Comparison of ENCODE assay signal across 8 cellular contexts in the genomic region with DNA sequence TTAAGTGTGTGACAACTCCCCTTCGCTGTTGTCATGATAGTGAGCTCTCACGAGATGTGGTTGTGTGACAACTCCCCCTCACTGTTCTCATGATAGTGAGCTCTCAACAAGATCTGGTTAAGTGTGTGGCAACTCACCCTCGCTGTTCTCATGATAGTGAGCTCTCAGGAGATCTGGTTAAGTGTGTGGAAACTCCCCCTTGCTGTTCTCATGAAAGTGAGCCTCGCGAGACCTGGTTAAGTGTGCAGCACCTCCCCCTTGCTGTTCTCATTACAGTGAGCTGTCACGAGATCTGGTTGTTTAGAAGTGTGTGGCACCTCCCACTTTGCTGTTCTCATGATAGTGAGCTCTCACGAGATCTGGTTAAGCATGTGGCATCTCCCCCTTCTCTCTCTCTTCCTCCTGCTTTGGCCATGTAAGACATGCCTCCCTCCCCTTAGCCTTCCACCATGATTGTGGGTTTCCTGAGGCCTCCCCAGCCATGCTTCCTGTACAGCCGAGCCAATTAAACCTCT. TPM values are rescaled to one million over a fixed set of nuclear protein-coding genes. Genes with fewer than 3 reads are reported as not detected.
DNase-seq lines count a peak whose midpoint lies in the region; ATAC-seq, FAIRE-seq and TF ChIP-seq lines count a peak whose summit lies in the region.

No MANE protein-coding gene starts in this region.

- H3K79me2 ChIP-seq in HepG2 (ENCODE audit: insufficient read depth, low read length) (no peaks in the 10 kb centered on the region), osteoblast (ENCODE audit: insufficient read depth, low read length) (no peaks in the 10 kb centered on the region)

- TF ChIP-seq POLR2A in HepG2 (IDR thresholded peaks at IDR 0.05; ENCODE audit: insufficient read depth in 1 of 2, low read depth in 2 of 2, low read length in 2 of 2) (no peak), testis (IDR thresholded peaks at IDR 0.05) (no peak)

- H3K4me1 Mint-ChIP-seq in activated CD4-positive, alpha-beta T cell treated with anti-CD3 and anti-CD28 coated beads for 36 hours: peaks cover 39% of the 10 kb centered on the region

- H3K9ac ChIP-seq in HepG2 (ENCODE audit: insufficient read depth, low read depth, low read length): no peak overlapping the region

- ATAC-seq in HG02759 (IDR thresholded peaks at IDR 0.05; ENCODE audit: unreplicated experiment) (peak; percentile 53), HepG2 (no peak)
- peak; percentile 95 for ATAC-seq in activated CD4-positive, alpha-beta T cell treated with anti-CD3 and anti-CD28 coated beads for 36 hours

- TF ChIP-seq EP300 in HepG2 (IDR thresholded peaks at IDR 0.05; ENCODE audit: low read depth in 2 of 2, low read length in 2 of 2) (no peak), HepG2 (CRISPR knock-in tag; IDR thresholded peaks at IDR 0.05; ENCODE audit: borderline replicate concordance) (no peak)

- H3K36me3 ChIP-seq in GM06990 (ENCODE audit: control insufficient read depth, insufficient read depth, low read length) (peaks cover 45% of the 10 kb centered on the region), HepG2 (replicated peaks in 1 of 2; ENCODE audit: control insufficient read depth in 1 of 2, insufficient read depth in 2 of 2, low read length in 2 of 2) (peaks cover 34 to 89% of the 10 kb centered on the region in 2 experiments), testis (ENCODE audit: low read depth, missing control alignments) (no peaks in the 10 kb centered on the region), osteoblast (ENCODE audit: insufficient read depth, low read length) (peaks cover 95% of the 10 kb centered on the region)

- no peaks in the 10 kb centered on the region for H3K9me3 Mint-ChIP-seq in activated CD4-positive, alpha-beta T cell treated with anti-CD3 and anti-CD28 coated beads for 36 hours (ENCODE audit: low read depth)

- in situ Hi-C loops in HepG2 (cut with HindIII; ENCODE audit: extremely low pct_ligation_motif_present, low pct_unique_long_range_greater_than_20kb): no loop called here

- CTCF ChIA-PET in activated CD4-positive, alpha-beta T cell treated with anti-CD3 and anti-CD28 coated beads for 36 hours (lab: Charles Lee): interaction anchor here (1.0 to 1.6 kb wide), 4 partner anchors 18 to 110 kb away, joined by 3 to 7 read pairs (median 4); no protein-coding TSS in a partner anchor
- CTCF ChIA-PET in HepG2 (lab: Yijun Ruan, JAX; ENCODE audit: low intra/inter-chr PET ratio, low total read pairs): no interaction called here

- BruUV-seq in HepG2 (replicated peaks; lab: Mats Ljungman, UMichigan): no TSS peak

- no peak overlapping the region for H3K4me3 Mint-ChIP-seq in activated CD4-positive, alpha-beta T cell treated with anti-CD3 and anti-CD28 coated beads for 36 hours

- H3K27me3 ChIP-seq in GM06990 (replicated peaks; ENCODE audit: control insufficient read depth, insufficient read depth, low read length) (no peaks in the 10 kb centered on the region), HepG2 (ENCODE audit: control insufficient read depth in 1 of 2, insufficient read depth in 2 of 2, low read length in 2 of 2) (no peaks in the 10 kb centered on the region), testis (no peaks in the 10 kb centered on the region), osteoblast (ENCODE audit: insufficient read depth, low read length) (no peaks in the 10 kb centered on the region)

- H3K27ac ChIP-seq in HepG2 (ENCODE audit: extremely low read length, insufficient read depth, low read length): peak overlapping the region; percentile 52
- H3K27ac ChIP-seq in testis: no peak overlapping the region
- no peak overlapping the region for H3K27ac ChIP-seq in osteoblast (ENCODE audit: low read depth, low read length)

- POLR2A ChIA-PET in activated CD4-positive, alpha-beta T cell treated with anti-CD3 and anti-CD28 coated beads for 36 hours (lab: Charles Lee): interaction anchor here (0.6 to 1.4 kb wide), 2 partner anchors 32 to 55 kb away, joined by 3 to 4 read pairs; a partner anchor contains a TSS
- POLR2A ChIA-PET in HepG2 (lab: Yijun Ruan, JAX): interaction anchor here (0.6 to 1.4 kb wide), 4 partner anchors 24 to 72 kb away, joined by 3 to 5 read pairs (median 4); a partner anchor contains a TSS

- H3K4me2 ChIP-seq in HepG2 (ENCODE audit: low read depth, low read length): no peak overlapping the region
- H3K4me2 ChIP-seq in osteoblast (ENCODE audit: insufficient read depth, low read length): no peak overlapping the region

- FAIRE-seq in HepG2 (lab: Jason Lieb, UNC) (no peak), D721Med (lab: Jason Lieb, UNC) (no peak)

- H2AFZ ChIP-seq in HepG2 (ENCODE audit: low read length): no peak overlapping the region
- H2AFZ ChIP-seq in osteoblast (ENCODE audit: low read length): no peak overlapping the region

- peaks cover 15% of the 10 kb centered on the region for H3K4me1 ChIP-seq in HepG2 (ENCODE audit: insufficient read depth, low read length)
- H3K4me1 ChIP-seq in testis: no peaks in the 10 kb centered on the region
- no peaks in the 10 kb centered on the region for H3K4me1 ChIP-seq in osteoblast (ENCODE audit: insufficient read depth, low read length)

- no peaks in the 10 kb centered on the region for H3K27me3 Mint-ChIP-seq in activated CD4-positive, alpha-beta T cell treated with anti-CD3 and anti-CD28 coated beads for 36 hours

- H3K9me3 ChIP-seq in HepG2 (ENCODE audit: low read length): no peaks in the 10 kb centered on the region
- H3K9me3 ChIP-seq in testis: no peaks in the 10 kb centered on the region
- H3K9me3 ChIP-seq in osteoblast (ENCODE audit: low read depth, low read length): no peaks in the 10 kb centered on the region

- peaks cover 73% of the 10 kb centered on the region for H3K36me3 Mint-ChIP-seq in activated CD4-positive, alpha-beta T cell treated with anti-CD3 and anti-CD28 coated beads for 36 hours (ENCODE audit: low read depth)

- TF ChIP-seq CTCF in GM06990 (IDR thresholded peaks at IDR 0.05; ENCODE audit: insufficient read depth, low read length, poor library complexity, severe bottlenecking) (no peak), HepG2 (CRISPR knock-in tag; IDR thresholded peaks at IDR 0.05) (no peak), testis (IDR thresholded peaks at IDR 0.05) (no peak), osteoblast (IDR thresholded peaks at IDR 0.05; ENCODE audit: extremely low read depth, low read depth, low read length) (no peak), D721Med (IDR thresholded peaks at IDR 0.05; ENCODE audit: insufficient read depth, missing control alignments) (no peak)

- H3K4me3 ChIP-seq in GM06990 (replicated peaks; ENCODE audit: low read depth, low read length) (no peak overlapping the region), HepG2 (replicated peaks in 1 of 3; ENCODE audit: insufficient read depth in 1 of 3, low read depth in 2 of 3, low read length in 3 of 3) (no peak overlapping the region), testis (no peak overlapping the region), osteoblast (ENCODE audit: insufficient read depth, low read length) (no peak overlapping the region)

- TF ChIP-seq RAD21 in HepG2 (CRISPR knock-in tag; IDR thresholded peaks at IDR 0.05): no peak

- 97% methylated on average over 8 of the region's 8 CpGs for WGBS in HepG2 (ENCODE audit: low lambda C conversion rate)
- WGBS in testis, 2 donors: 65 to 76% methylated on average over 8 of the region's 8 CpGs

- no peaks in the 10 kb centered on the region for H4K20me1 ChIP-seq in HepG2 (ENCODE audit: insufficient read depth, low read length)
- peaks cover 7% of the 10 kb centered on the region for H4K20me1 ChIP-seq in osteoblast (ENCODE audit: insufficient read depth, low read length)

- DNase-seq in GM06990 (ENCODE audit: extremely low read depth, insufficient read length) (peak; percentile 69), HepG2 (ENCODE audit: low spot score) (no peak), ecto neural progenitor cell (ENCODE audit: low spot score) (no peak), testis (no peak), osteoblast (ENCODE audit: insufficient read length, low spot score, missing footprints) (no peak), D721Med (ENCODE audit: insufficient read length, low spot score) (no peak)
- DNase-seq in activated CD4-positive, alpha-beta T cell treated with anti-CD3 and anti-CD28 coated beads for 36 hours: peak; percentile 72

- H3K27ac Mint-ChIP-seq in activated CD4-positive, alpha-beta T cell treated with anti-CD3 and anti-CD28 coated beads for 36 hours: peak overlapping the region; percentile 89

- intact Hi-C loops in activated CD4-positive, alpha-beta T cell treated with anti-CD3 and anti-CD28 coated beads for 36 hours (cut with DNase I, micrococcal nuclease): loop anchor here in 1 of 2 experiments (1.0 to 2.0 kb wide), 2 partner anchors 25 to 71 kb away; a partner anchor contains a TSS
- intact Hi-C loops in HepG2 (cut with micrococcal nuclease; ENCODE audit: unreplicated experiment): no loop called here
- intact Hi-C loops in testis (cut with DNase I; ENCODE audit: low total_unique reads): no loop called here

RNA-seq across cellular contexts. Expression of a gene that starts 25.1 kb away (rescaled TPM):
- total RNA-seq in activated CD4-positive, alpha-beta T cell treated with anti-CD3 and anti-CD28 coated beads for 36 hours: 10 to 100 TPM; 14.1 to 21.3 TPM
- total RNA-seq in HepG2 (2016; rRNA removed; fragmentation: Illumina TruSeq; extraction: Trizol) (73.5 and 113 TPM in 2 replicates), testis (100 to 1,000 TPM; 126 to 152 TPM), osteoblast (122 and 145 TPM in 2 replicates)
- 7.3 and 7.8 TPM in 2 replicates for total RNA-seq in HepG2 (2016; cell fraction: cytosol; rRNA removed; fragmentation: Illumina TruSeq; extraction: Trizol; ENCODE audit: low read depth)
- total RNA-seq in HepG2 (2016; cell fraction: insoluble cytoplasmic fraction; rRNA removed; fragmentation: Illumina TruSeq; extraction: Trizol): 62.4 and 115 TPM in 2 replicates
- 31.7 and 32.0 TPM in 2 replicates for total RNA-seq in HepG2 (2016; cell fraction: membrane; rRNA removed; fragmentation: Illumina TruSeq; extraction: Trizol)
- total RNA-seq in HepG2 (2016; cell fraction: nucleus; rRNA removed; fragmentation: Illumina TruSeq; extraction: Trizol): 138 and 169 TPM in 2 replicates
- polyA plus RNA-seq in HepG2 (2011; rRNA removed) (72.6 and 182 TPM in 2 replicates), testis (ENCODE audit: insufficient read depth, low read depth, low replicate concordance) (35.6 TPM)
- polyA plus RNA-seq in HepG2 (2011; cell fraction: cytosol; rRNA removed): 29.6 and 35.0 TPM in 2 replicates
- 771 and 1,172 TPM in 2 replicates for polyA plus RNA-seq in HepG2 (2011; cell fraction: nucleus; rRNA removed)
- 69.9 and 111 TPM in 2 replicates for polyA plus RNA-seq in HepG2 (2012)
- polyA plus RNA-seq in HepG2 (2016; cell fraction: cytosol; fragmentation: Illumina TruSeq; extraction: Trizol; ENCODE audit: low read depth): 5.3 and 5.5 TPM in 2 replicates
- 44.5 and 58.2 TPM in 2 replicates for polyA plus RNA-seq in HepG2 (2016; cell fraction: insoluble cytoplasmic fraction; fragmentation: Illumina TruSeq; extraction: Trizol; ENCODE audit: low read depth)
- polyA plus RNA-seq in HepG2 (2016; cell fraction: membrane; fragmentation: Illumina TruSeq; extraction: Trizol; ENCODE audit: low read depth): 14.1 and 14.6 TPM in 2 replicates
- 296 and 309 TPM in 2 replicates for polyA plus RNA-seq in HepG2 (2016; cell fraction: nucleus; fragmentation: Illumina TruSeq; extraction: Trizol; ENCODE audit: insufficient read depth, low read depth)
- 67.2 and 95.6 TPM in 2 replicates for polyA minus RNA-seq in HepG2 (2011; rRNA and poly(A)+ RNA removed; ENCODE audit: low replicate concordance)
- polyA minus RNA-seq in HepG2 (2011; cell fraction: cytosol; rRNA and poly(A)+ RNA removed): 16.2 and 25.1 TPM in 2 replicates
- polyA minus RNA-seq in HepG2 (2011; cell fraction: nucleus; rRNA and poly(A)+ RNA removed): 66.3 and 114 TPM in 2 replicates

RNA-seq across cellular contexts. Expression of a gene that starts 31.7 kb away (rescaled TPM):
- 100 to 1,000 TPM in 1 of 2 experiments, 10 to 100 TPM in 1; 71.1 to 106 TPM for total RNA-seq in activated CD4-positive, alpha-beta T cell treated with anti-CD3 and anti-CD28 coated beads for 36 hours
- total RNA-seq in HepG2 (2016; rRNA removed; fragmentation: Illumina TruSeq; extraction: Trizol) (54.7 and 63.5 TPM in 2 replicates), testis (100 to 1,000 TPM; 107 to 136 TPM), osteoblast (63.6 and 64.8 TPM in 2 replicates)
- total RNA-seq in HepG2 (2016; cell fraction: cytosol; rRNA removed; fragmentation: Illumina TruSeq; extraction: Trizol; ENCODE audit: low read depth): 6.1 and 8.7 TPM in 2 replicates
- 52.6 and 60.2 TPM in 2 replicates for total RNA-seq in HepG2 (2016; cell fraction: insoluble cytoplasmic fraction; rRNA removed; fragmentation: Illumina TruSeq; extraction: Trizol)
- total RNA-seq in HepG2 (2016; cell fraction: membrane; rRNA removed; fragmentation: Illumina TruSeq; extraction: Trizol): 16.9 and 20.2 TPM in 2 replicates
- total RNA-seq in HepG2 (2016; cell fraction: nucleus; rRNA removed; fragmentation: Illumina TruSeq; extraction: Trizol): 60.4 and 72.1 TPM in 2 replicates
- polyA plus RNA-seq in HepG2 (2011; rRNA removed) (27.0 and 31.6 TPM in 2 replicates), testis (ENCODE audit: insufficient read depth, low read depth, low replicate concordance) (68.3 TPM)
- 18.8 and 21.4 TPM in 2 replicates for polyA plus RNA-seq in HepG2 (2011; cell fraction: cytosol; rRNA removed)
- polyA plus RNA-seq in HepG2 (2011; cell fraction: nucleus; rRNA removed): 115 TPM in 2 replicates
- polyA plus RNA-seq in HepG2 (2012): 35.0 and 42.0 TPM in 2 replicates
- 2.1 and 2.9 TPM in 2 replicates for polyA plus RNA-seq in HepG2 (2016; cell fraction: cytosol; fragmentation: Illumina TruSeq; extraction: Trizol; ENCODE audit: low read depth)
- polyA plus RNA-seq in HepG2 (2016; cell fraction: insoluble cytoplasmic fraction; fragmentation: Illumina TruSeq; extraction: Trizol; ENCODE audit: low read depth): 37.3 and 48.4 TPM in 2 replicates
- 4.8 and 5.8 TPM in 2 replicates for polyA plus RNA-seq in HepG2 (2016; cell fraction: membrane; fragmentation: Illumina TruSeq; extraction: Trizol; ENCODE audit: low read depth)
- 136 and 140 TPM in 2 replicates for polyA plus RNA-seq in HepG2 (2016; cell fraction: nucleus; fragmentation: Illumina TruSeq; extraction: Trizol; ENCODE audit: insufficient read depth, low read depth)
- polyA minus RNA-seq in HepG2 (2011; rRNA and poly(A)+ RNA removed; ENCODE audit: low replicate concordance): 55.5 and 59.3 TPM in 2 replicates
- 42.6 and 43.4 TPM in 2 replicates for polyA minus RNA-seq in HepG2 (2011; cell fraction: cytosol; rRNA and poly(A)+ RNA removed)
- 105 and 113 TPM in 2 replicates for polyA minus RNA-seq in HepG2 (2011; cell fraction: nucleus; rRNA and poly(A)+ RNA removed)

RNA-seq across cellular contexts. Expression of a gene that starts 32.5 kb away (rescaled TPM):
- 10 to 100 TPM; 16.9 to 20.6 TPM for total RNA-seq in activated CD4-positive, alpha-beta T cell treated with anti-CD3 and anti-CD28 coated beads for 36 hours
- total RNA-seq in HepG2 (2016; rRNA removed; fragmentation: Illumina TruSeq; extraction: Trizol) (6.5 and 8.9 TPM in 2 replicates), testis (10 to 100 TPM; 50.7 to 55.0 TPM), osteoblast (12.4 and 18.8 TPM in 2 replicates)
- total RNA-seq in HepG2 (2016; cell fraction: cytosol; rRNA removed; fragmentation: Illumina TruSeq; extraction: Trizol; ENCODE audit: low read depth): 2.8 and 4.9 TPM in 2 replicates
- total RNA-seq in HepG2 (2016; cell fraction: insoluble cytoplasmic fraction; rRNA removed; fragmentation: Illumina TruSeq; extraction: Trizol): 6.7 and 7.5 TPM in 2 replicates
- total RNA-seq in HepG2 (2016; cell fraction: membrane; rRNA removed; fragmentation: Illumina TruSeq; extraction: Trizol): 4.8 and 5.5 TPM in 2 replicates
- total RNA-seq in HepG2 (2016; cell fraction: nucleus; rRNA removed; fragmentation: Illumina TruSeq; extraction: Trizol): 5.0 and 6.0 TPM in 2 replicates
- polyA plus RNA-seq in HepG2 (2011; rRNA removed) (8.3 and 8.9 TPM in 2 replicates), testis (ENCODE audit: insufficient read depth, low read depth, low replicate concordance) (141 TPM)
- polyA plus RNA-seq in HepG2 (2011; cell fraction: cytosol; rRNA removed): 6.4 and 8.2 TPM in 2 replicates
- polyA plus RNA-seq in HepG2 (2011; cell fraction: nucleus; rRNA removed): 9.0 and 12.5 TPM in 2 replicates
- polyA plus RNA-seq in HepG2 (2012): 7.7 and 8.4 TPM in 2 replicates
- 2.9 and 3.8 TPM in 2 replicates for polyA plus RNA-seq in HepG2 (2016; cell fraction: cytosol; fragmentation: Illumina TruSeq; extraction: Trizol; ENCODE audit: low read depth)
- 7.5 and 8.5 TPM in 2 replicates for polyA plus RNA-seq in HepG2 (2016; cell fraction: insoluble cytoplasmic fraction; fragmentation: Illumina TruSeq; extraction: Trizol; ENCODE audit: low read depth)
- polyA plus RNA-seq in HepG2 (2016; cell fraction: membrane; fragmentation: Illumina TruSeq; extraction: Trizol; ENCODE audit: low read depth): 3.3 and 4.2 TPM in 2 replicates
- polyA plus RNA-seq in HepG2 (2016; cell fraction: nucleus; fragmentation: Illumina TruSeq; extraction: Trizol; ENCODE audit: insufficient read depth, low read depth): 10.1 and 10.6 TPM in 2 replicates
- polyA minus RNA-seq in HepG2 (2011; rRNA and poly(A)+ RNA removed; ENCODE audit: low replicate concordance): 4.6 and 9.6 TPM in 2 replicates
- polyA minus RNA-seq in HepG2 (2011; cell fraction: cytosol; rRNA and poly(A)+ RNA removed): 1.9 and 3.3 TPM in 2 replicates
- 14.9 and 15.4 TPM in 2 replicates for polyA minus RNA-seq in HepG2 (2011; cell fraction: nucleus; rRNA and poly(A)+ RNA removed)

Comparison
In these comparisons a context has a peak if more than half of its experiments do, and no peak if none do; other contexts are left out.
1. DNase-seq: peak in GM06990 (single experiment) and activated CD4-positive, alpha-beta T cell treated with anti-CD3 and anti-CD28 coated beads for 36 hours (single experiment); none in HepG2 (single experiment), ecto neural progenitor cell (single experiment), testis (single experiment), osteoblast (single experiment) and D721Med (single experiment).